Comparison of ENCODE assay signal across 9 cellular contexts in the genomic region with DNA sequence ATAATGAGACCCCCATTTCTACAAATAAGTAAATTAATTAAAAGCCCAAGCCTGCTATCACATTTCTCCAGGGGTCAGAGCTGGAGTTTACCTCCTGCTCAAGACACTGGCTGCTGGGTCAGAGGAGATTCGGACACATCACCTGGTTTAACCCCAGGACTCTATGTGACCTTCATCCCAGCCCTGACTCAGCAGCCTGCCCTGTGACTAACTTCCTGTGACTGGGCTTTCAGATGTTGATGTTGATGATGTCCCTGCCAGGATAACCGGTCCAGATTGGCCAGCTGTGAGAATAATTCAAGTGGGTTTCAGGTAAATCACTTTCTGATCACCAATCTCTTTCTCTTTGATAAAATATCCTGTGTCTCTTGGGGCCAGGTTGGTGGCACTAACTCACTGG.
DNase-seq lines count a peak whose midpoint lies in the region; ATAC-seq and TF ChIP-seq lines count a peak whose summit lies in the region.
"Had no signal": no experiment of that assay in that cellular context is flagged by ENCODE, and none has a peak within 500 bp of the region (broad histone marks: within the 10 kb centered on the region; RNA-seq: fewer than 3 reads in every experiment).

No MANE protein-coding gene starts in this region.

- no peaks in the 10 kb centered on the region for H3K36me3 Mint-ChIP-seq in T-helper 2 cell treated with Interferon-gamma antibody and Interleukin-4, amounts not matched to agents 5 μg/mL and 100 μg/mL, for 36 hours (ENCODE audit: low read depth)

- POLR2A ChIA-PET in PC-3 (lab: Charles Lee; ENCODE audit: unreplicated experiment) = no interaction called here

- H3K9ac ChIP-seq in PC-3 (ENCODE audit: low read length) (no peak overlapping the region), skeletal muscle satellite cell (ENCODE audit: low read depth, low read length) (no peak overlapping the region)

- H4K20me1 ChIP-seq in PC-3 (ENCODE audit: low read length) = no peaks in the 10 kb centered on the region

- DNase-seq in T-helper 2 cell treated with Interferon-gamma antibody and Interleukin-4, amounts not matched to agents 5 μg/mL and 100 μg/mL, for 36 hours (ENCODE audit: low spot score) = peak; percentile 14
- DNase-seq in T-helper 2 cell (no peak), PC-3 (peak; percentile 69), fibroblast of gingiva (ENCODE audit: low read depth) (peak; percentile 34), NCI-H748 treated with DMSO at 0.1 percent for 48 hours (lab: John Stamatoyannopoulos, UW) (no peak), left lobe of liver (ENCODE audit: low spot score) (no peak)
- DNase-seq: NCI-H510A treated with DMSO at 0.1 percent for 48 hours had no signal

- H2AFZ ChIP-seq in PC-3 (ENCODE audit: low read length) = no peak overlapping the region

- H3K4me1 ChIP-seq in PC-3 (ENCODE audit: insufficient read depth, low read length) = peaks cover 70% of the 10 kb centered on the region
- peaks cover 51% of the 10 kb centered on the region for H3K4me1 ChIP-seq in skeletal muscle satellite cell (ENCODE audit: control insufficient read depth, insufficient read depth, low read length)

- no peak overlapping the region for H3K4me3 Mint-ChIP-seq in T-helper 2 cell treated with Interferon-gamma antibody and Interleukin-4, amounts not matched to agents 5 μg/mL and 100 μg/mL, for 36 hours

- no peak overlapping the region for H3K27ac Mint-ChIP-seq in T-helper 2 cell treated with Interferon-gamma antibody and Interleukin-4, amounts not matched to agents 5 μg/mL and 100 μg/mL, for 36 hours

- no peak for TF ChIP-seq CTCF in PC-3 (conservative IDR thresholded peaks at IDR 0.05; ENCODE audit: low read depth, low read length)

- ATAC-seq in PC-3 = 0 out of 2 replicates have a peak, but pooled peaks have one; percentile 9
- no peak for ATAC-seq in left lobe of liver
- ATAC-seq in HG02938 (IDR thresholded peaks at IDR 0.05; ENCODE audit: unreplicated experiment) = no peak

- intact Hi-C loops in PC-3 (cut with micrococcal nuclease) = no loop called here

- peaks cover 20% of the 10 kb centered on the region for H3K4me1 Mint-ChIP-seq in T-helper 2 cell treated with Interferon-gamma antibody and Interleukin-4, amounts not matched to agents 5 μg/mL and 100 μg/mL, for 36 hours (ENCODE audit: low read depth)

- no peaks in the 10 kb centered on the region for H3K36me3 ChIP-seq in PC-3 (ENCODE audit: low read depth, low read length)
- H3K36me3 ChIP-seq in skeletal muscle satellite cell (ENCODE audit: insufficient read depth, low read length) = no peaks in the 10 kb centered on the region

- no peaks in the 10 kb centered on the region for H3K9me2 ChIP-seq in PC-3 (replicated peaks; ENCODE audit: low read length)

- no peaks in the 10 kb centered on the region for H3K79me2 ChIP-seq in PC-3 (ENCODE audit: low read length)

- H3K4me3 ChIP-seq in PC-3 (ENCODE audit: low read length) (no peak overlapping the region), skeletal muscle satellite cell (ENCODE audit: low read length) (no peak overlapping the region)

- CTCF ChIA-PET in PC-3 (lab: Charles Lee) = no interaction called here

- no peaks in the 10 kb centered on the region for H3K9me3 ChIP-seq in PC-3 (ENCODE audit: low read length)
- no peaks in the 10 kb centered on the region for H3K9me3 ChIP-seq in skeletal muscle satellite cell (replicated peaks; ENCODE audit: low read length)

- peak overlapping the region; percentile 27; the same call in 1 of the 2 replicates for H3K27ac ChIP-seq in PC-3 (ENCODE audit: low read length)

- no peaks in the 10 kb centered on the region for H3K9me3 Mint-ChIP-seq in T-helper 2 cell treated with Interferon-gamma antibody and Interleukin-4, amounts not matched to agents 5 μg/mL and 100 μg/mL, for 36 hours

- H3K27me3 ChIP-seq in PC-3 (ENCODE audit: low read length) (no peaks in the 10 kb centered on the region), skeletal muscle satellite cell (ENCODE audit: control insufficient read depth, insufficient read depth, low read length) (no peaks in the 10 kb centered on the region)

- H3K27me3 Mint-ChIP-seq in T-helper 2 cell treated with Interferon-gamma antibody and Interleukin-4, amounts not matched to agents 5 μg/mL and 100 μg/mL, for 36 hours (ENCODE audit: low read depth) = peaks cover 26% of the 10 kb centered on the region

- peak overlapping the region; percentile 26; the same call in 1 of the 2 replicates for H3K4me2 ChIP-seq in PC-3 (ENCODE audit: low read length)
- H3K4me2 ChIP-seq in skeletal muscle satellite cell (ENCODE audit: low read length) = peak overlapping the region; percentile 2

- no TSS peak for BruUV-seq in PC-3 (replicated peaks; lab: Mats Ljungman, UMichigan)

- no peaks in the 10 kb centered on the region for H3F3A ChIP-seq in PC-3 (ENCODE audit: low read length, unreplicated experiment)

Comparison
In these comparisons a context has a peak if more than half of its experiments do, and no peak if none do; other contexts are left out.
1. DNase-seq: peak in T-helper 2 cell treated with Interferon-gamma antibody and Interleukin-4, amounts not matched to agents 5 μg/mL and 100 μg/mL, for 36 hours (single experiment), PC-3 (single experiment) and fibroblast of gingiva (single experiment); none in T-helper 2 cell (0 of 5), NCI-H748 treated with DMSO at 0.1 percent for 48 hours (single experiment) and left lobe of liver (single experiment).